In the genomic region with DNA sequence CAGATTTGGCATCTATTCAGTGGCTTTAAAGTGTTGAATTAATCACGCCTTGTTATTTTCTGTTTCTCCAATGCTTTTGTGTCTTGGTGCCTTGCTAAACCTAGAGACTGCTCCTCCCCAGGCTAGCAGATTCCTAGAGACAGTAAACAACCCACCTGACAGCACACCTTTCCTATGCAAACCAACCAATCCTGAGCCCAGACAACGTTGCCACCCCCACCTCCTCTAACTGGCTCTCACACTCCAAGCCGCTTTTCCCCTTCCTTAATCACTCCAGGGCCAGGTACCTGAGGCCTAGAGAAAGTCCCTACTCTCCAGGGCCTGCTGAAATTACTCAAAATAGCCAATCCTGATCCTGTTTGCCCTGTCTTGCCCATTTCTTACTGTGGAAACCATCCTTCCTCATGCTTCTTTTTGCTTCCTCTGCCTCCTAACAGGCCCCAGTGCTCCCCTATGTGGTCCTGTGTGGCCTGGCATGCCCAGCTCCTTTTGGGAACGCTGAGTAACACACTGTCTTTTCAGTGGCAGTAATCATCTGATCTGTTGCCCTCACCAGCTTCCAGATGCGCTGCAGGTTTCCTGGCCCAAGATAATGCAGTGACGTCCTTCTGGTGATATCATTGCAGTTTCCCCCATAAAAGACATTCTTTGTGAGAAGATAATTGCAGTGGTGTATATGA, we compare ENCODE assay signal across 19 cellular contexts. TPM values are rescaled to one million over a fixed set of nuclear protein-coding genes. Genes with fewer than 3 reads are reported as not detected.
DNase-seq lines count a peak whose midpoint lies in the region; ATAC-seq, FAIRE-seq and TF ChIP-seq lines count a peak whose summit lies in the region.
"Had no signal": no experiment of that assay in that cellular context is flagged by ENCODE, and none has a peak within 500 bp of the region (broad histone marks: within the 10 kb centered on the region; RNA-seq: fewer than 3 reads in every experiment).

No MANE protein-coding gene starts in this region.

- H2AK5ac ChIP-seq in H1 (ENCODE audit: low read depth, low read length) = no peak overlapping the region

- no peaks in the 10 kb centered on the region for H3K79me1 ChIP-seq in H1 (ENCODE audit: low read depth, low read length)

- H3K27me3 ChIP-seq in AG04450 (ENCODE audit: control insufficient read depth, insufficient read depth, low read length) (peaks cover 2% of the 10 kb centered on the region), Loucy (ENCODE audit: insufficient read depth, low read length, poor library complexity, severe bottlenecking) (no peaks in the 10 kb centered on the region), H1 (replicated peaks in 1 of 4; ENCODE audit: control insufficient read depth in 3 of 4, extremely low read depth in 1 of 4, insufficient read depth in 3 of 4, low read length in 3 of 4) (0 out of 7 replicates have a peak, but pooled peaks cover 0 to 2% (median 0%) of the 10 kb centered on the region in 4 experiments), keratinocyte (ENCODE audit: control insufficient read depth, extremely low read depth, insufficient read depth, low read length) (no peaks in the 10 kb centered on the region)

- DNase-seq in AG04450 (ENCODE audit: low read depth, low spot score) (no peak), H1 (ENCODE audit: low read depth in 1 of 2, low spot score in 2 of 2) (peak in 1 of 2 experiments; percentile 56), keratinocyte (ENCODE audit: low read depth, low spot score) (no peak), NCI-H2196 (lab: John Stamatoyannopoulos, UW; ENCODE audit: unreplicated experiment) (no peak)
- DNase-seq: activated CD4-positive, alpha-beta T cell treated with anti-CD3 and anti-CD28 coated beads for 1 hour; NCI-H2029 treated with DMSO at 0.1 percent for 48 hours; NCI-H446 had no signal

- no peaks in the 10 kb centered on the region for H3K9me3 ChIP-seq in AG04450 (ENCODE audit: control insufficient read depth, insufficient read depth, low read length)
- H3K9me3 ChIP-seq in Loucy (ENCODE audit: insufficient read depth, low read depth, low read length) = no peaks in the 10 kb centered on the region
- no peaks in the 10 kb centered on the region for H3K9me3 ChIP-seq in H1 (ENCODE audit: insufficient read depth in 2 of 2, low read depth in 1 of 2, low read length in 1 of 2)
- H3K9me3 ChIP-seq in keratinocyte (ENCODE audit: control insufficient read depth, low read depth, low read length) = no peaks in the 10 kb centered on the region

- TF ChIP-seq EP300 in H1 (IDR thresholded peaks at IDR 0.05; ENCODE audit: borderline replicate concordance in 1 of 2, low read depth in 2 of 2, low read length in 2 of 2) = no peak

- H3K23me2 ChIP-seq in H1 (ENCODE audit: low read depth, low read length) = no peaks in the 10 kb centered on the region

- H2AFZ ChIP-seq in Loucy (ENCODE audit: low read length) (no peak overlapping the region), H1 (ENCODE audit: low read length) (peak overlapping the region; percentile 84), keratinocyte (ENCODE audit: control insufficient read depth, low read length) (no peak overlapping the region)

- H2BK12ac ChIP-seq in H1 (ENCODE audit: low read depth, low read length) = peak overlapping the region; percentile 75

- H3K4me3 ChIP-seq in AG04450 (ENCODE audit: low read depth, low read length) = no peak overlapping the region
- no peak overlapping the region for H3K4me3 ChIP-seq in Loucy (ENCODE audit: low read length, poor library complexity, severe bottlenecking)
- no peak overlapping the region for H3K4me3 ChIP-seq in H1 (ENCODE audit: extremely low read depth in 1 of 4, insufficient read depth in 2 of 4, low read depth in 3 of 4, low read length in 4 of 4)
- no peak overlapping the region for H3K4me3 ChIP-seq in keratinocyte (ENCODE audit: control insufficient read depth in 2 of 3, extremely low read depth in 1 of 3, insufficient read depth in 2 of 3, low read depth in 1 of 3, low read length in 3 of 3)
- H3K4me3 ChIP-seq: lung had no signal

- 0 out of 2 replicates have a peak overlapping the region, but pooled peaks have one; percentile 84 for H2BK15ac ChIP-seq in H1 (ENCODE audit: low read length)

- H3K27ac ChIP-seq in AG04450 (ENCODE audit: low read depth, low read length) = no peak overlapping the region
- H3K27ac ChIP-seq in H1 (ENCODE audit: low read depth, low read length) = no peak overlapping the region; the same call in 1 of the 2 replicates
- peak overlapping the region; percentile 29 for H3K27ac ChIP-seq in keratinocyte (ENCODE audit: control insufficient read depth, insufficient read depth, low read length)
- H3K27ac ChIP-seq: C4-2B had no signal

- no peaks in the 10 kb centered on the region for H3K9me2 ChIP-seq in Loucy (replicated peaks; ENCODE audit: low read depth, low read length)

- H3K36me3 ChIP-seq in Loucy (ENCODE audit: insufficient read depth, low read length) (no peaks in the 10 kb centered on the region), H1 (ENCODE audit: control insufficient read depth in 2 of 4, insufficient read depth in 4 of 4, low read length in 3 of 4) (no peaks in the 10 kb centered on the region), keratinocyte (ENCODE audit: control insufficient read depth in 2 of 2, extremely low read depth in 1 of 2, insufficient read depth in 2 of 2, low read length in 2 of 2) (no peaks in the 10 kb centered on the region)

- peak overlapping the region; percentile 62; the same call in 1 of the 2 replicates for H4K8ac ChIP-seq in H1 (ENCODE audit: extremely low read depth, insufficient read depth, low read length)

- no peak for ATAC-seq in HG02763 (IDR thresholded peaks at IDR 0.05; ENCODE audit: unreplicated experiment)
- ATAC-seq in HG03280 (IDR thresholded peaks at IDR 0.05; ENCODE audit: unreplicated experiment) = no peak
- ATAC-seq in GM21528 (IDR thresholded peaks at IDR 0.05; ENCODE audit: low FRiP score, unreplicated experiment) = no peak

- H3K9ac ChIP-seq in Loucy (ENCODE audit: low read depth, low read length, poor library complexity, severe bottlenecking) (no peak overlapping the region), H1 (replicated peaks in 1 of 4; ENCODE audit: extremely low read depth in 1 of 4, low read depth in 3 of 4, low read length in 3 of 4) (0 out of 7 replicates have a peak overlapping the region, but pooled peaks of 1 of the 4 experiments have one; percentile 5), keratinocyte (ENCODE audit: control insufficient read depth, extremely low read depth, insufficient read depth, low read length) (no peak overlapping the region)

- CTCF ChIA-PET in AG04450 (lab: Charles Lee) = no interaction called here
- CTCF ChIA-PET in H1 (lab: Charles Lee; ENCODE audit: partially characterized antibody) = interaction anchor here (0.7 to 1.2 kb wide), 5 partner anchors 16 to 406 kb away, joined by 3 read pairs; no protein-coding TSS in a partner anchor

- peak; percentile 61 to 68 for TF ChIP-seq RAD21 in H1 (IDR thresholded peaks at IDR 0.05 in 1 of 2, conservative IDR thresholded peaks at IDR 0.05 in 1 of 2; ENCODE audit: low read depth in 2 of 2, low read length in 2 of 2)

- no peaks in the 10 kb centered on the region for H3K79me2 ChIP-seq in Loucy (ENCODE audit: insufficient read depth, low read length)
- no peaks in the 10 kb centered on the region for H3K79me2 ChIP-seq in H1 (ENCODE audit: control insufficient read depth in 1 of 2, insufficient read depth in 2 of 2, low read length in 2 of 2)
- H3K79me2 ChIP-seq in keratinocyte (ENCODE audit: control insufficient read depth, insufficient read depth, low read length) = no peaks in the 10 kb centered on the region

- dilution Hi-C loops in keratinocyte (cut with MboI; ENCODE audit: extremely low pct_ligation_motif_present, low sequenced_read_pairs) = no loop called here

- H4K20me1 ChIP-seq in Loucy (ENCODE audit: insufficient read depth, low read length, poor library complexity, severe bottlenecking) = no peaks in the 10 kb centered on the region
- no peaks in the 10 kb centered on the region for H4K20me1 ChIP-seq in H1 (replicated peaks in 1 of 2; ENCODE audit: control insufficient read depth in 1 of 2, insufficient read depth in 2 of 2, low read length in 2 of 2)
- H4K20me1 ChIP-seq in keratinocyte (ENCODE audit: control insufficient read depth, extremely low read depth, insufficient read depth, low read length) = no peaks in the 10 kb centered on the region

- no peak overlapping the region for H3K14ac ChIP-seq in H1 (ENCODE audit: insufficient read length)

- peak overlapping the region; percentile 13 for H4K91ac ChIP-seq in H1 (replicated peaks; ENCODE audit: insufficient read length, low read length)

- no peak overlapping the region for H3K4ac ChIP-seq in H1 (replicated peaks; ENCODE audit: insufficient read length, low read depth, low read length)

- H3K9me1 ChIP-seq in keratinocyte (ENCODE audit: control insufficient read depth, extremely low read depth, insufficient read depth, low read length) = no peaks in the 10 kb centered on the region

- peak overlapping the region; percentile 87 for H2BK5ac ChIP-seq in H1 (ENCODE audit: low read depth, low read length)

- H3K4me1 ChIP-seq in Loucy (ENCODE audit: insufficient read depth, low read length, poor library complexity, severe bottlenecking) = no peaks in the 10 kb centered on the region
- H3K4me1 ChIP-seq in H1 (replicated peaks in 1 of 4; ENCODE audit: control insufficient read depth in 3 of 4, insufficient read depth in 4 of 4, low read length in 3 of 4) = peaks cover 1 to 13% (median 2%) of the 10 kb centered on the region in 4 experiments; a peak in 3 of 7 replicates
- H3K4me1 ChIP-seq in keratinocyte (ENCODE audit: control insufficient read depth, extremely low read depth, insufficient read depth, low read length) = peaks cover 28% of the 10 kb centered on the region

- 0 out of 2 replicates have a peak, but pooled peaks have one; percentile 19 for TF ChIP-seq CTCF in AG04450 (IDR thresholded peaks at IDR 0.05; ENCODE audit: low read depth, low read length)
- TF ChIP-seq CTCF in Loucy (conservative IDR thresholded peaks at IDR 0.05; ENCODE audit: low read length) = 0 out of 2 replicates have a peak, but pooled peaks have one; percentile 8
- TF ChIP-seq CTCF in H1 (IDR thresholded peaks at IDR 0.05; ENCODE audit: control extremely low read depth in 1 of 3, insufficient read depth in 1 of 3, low read depth in 1 of 3, low read length in 3 of 3) = peak; percentile 42 to 55 (median 53)
- peak in 1 of 3 experiments; percentile 27 for TF ChIP-seq CTCF in keratinocyte (optimal IDR thresholded peaks at IDR 0.05 in 1 of 3, IDR thresholded peaks at IDR 0.05 in 1 of 3, conservative IDR thresholded peaks at IDR 0.05 in 1 of 3; ENCODE audit: extremely low read depth in 1 of 3, insufficient read depth in 2 of 3, low read length in 3 of 3)

- peak; percentile 93 for FAIRE-seq in H1 (lab: Jason Lieb, UNC)
- peak; percentile 41 for FAIRE-seq in keratinocyte (lab: Jason Lieb, UNC)
- FAIRE-seq: astrocyte, D721Med, H54, RCC 7860, urothelium cell line had no signal

- 54% methylated on average over 6 of the region's 6 CpGs; no CpG with 5 or more reads in 1 of the 2 experiments for WGBS in H1 (ENCODE audit: extremely low coverage in 1 of 2, insufficient coverage in 1 of 2, insufficient read length in 1 of 2, insufficient replicate concordance in 2 of 2, low coverage in 1 of 2, low lambda C conversion rate in 2 of 2, missing lambda C conversion rate in 1 of 2), 2 experiments

- no peak overlapping the region for H4K5ac ChIP-seq in H1 (ENCODE audit: insufficient read length, low read depth, low read length)

- H3K18ac ChIP-seq in H1 (ENCODE audit: extremely low read depth, low read length) = no peak overlapping the region; the same call in 1 of the 2 replicates

- no peak overlapping the region for H3K56ac ChIP-seq in H1 (replicated peaks; ENCODE audit: insufficient read length, low read depth, low read length)

- TF ChIP-seq POLR2A in H1 (IDR thresholded peaks at IDR 0.05; ENCODE audit: control extremely low read depth in 1 of 2, low read depth in 2 of 2, low read length in 2 of 2) = no peak

- POLR2A ChIA-PET in AG04450 (lab: Yijun Ruan, JAX) (no interaction called here), H1 (lab: Charles Lee; ENCODE audit: partially characterized antibody) (no interaction called here)

- H2BK20ac ChIP-seq in H1 (ENCODE audit: low read length) = no peak overlapping the region; the same call in 1 of the 2 replicates

- H3K23ac ChIP-seq in H1 (ENCODE audit: insufficient read length) = no peak overlapping the region

- H3K4me2 ChIP-seq in Loucy (ENCODE audit: low read depth, low read length, poor library complexity, severe bottlenecking) (no peak overlapping the region), H1 (ENCODE audit: insufficient read depth in 1 of 2, low read depth in 2 of 2, low read length in 2 of 2) (no peak overlapping the region; a peak in 1 of 4 replicates), keratinocyte (ENCODE audit: control insufficient read depth, extremely low read depth, insufficient read depth, low read depth, low read length) (no peak overlapping the region)

- H3F3A ChIP-seq in Loucy (ENCODE audit: low read depth) = no peaks in the 10 kb centered on the region

- H2BK120ac ChIP-seq in H1 (replicated peaks; ENCODE audit: low read depth, low read length) = no peak overlapping the region

RNA-seq across cellular contexts. Expression of a gene that starts 53.4 kb away (rescaled TPM):
- polyA plus RNA-seq in AG04450 (2011; rRNA removed) = 6.4 and 7.6 TPM in 2 replicates
- polyA minus RNA-seq in AG04450 (2011; rRNA and poly(A)+ RNA removed) = 5.6 and 7.1 TPM in 2 replicates
- 5.1 and 5.7 TPM in 2 replicates for total RNA-seq in H1 (2021; fragmentation: NEBNext Ultra II Directional; extraction: Animal tissue kit (Norgen Biotek cat#: 25700))
- 2.8 and 3.3 TPM in 2 replicates for polyA plus RNA-seq in H1 (2011; rRNA removed)
- polyA plus RNA-seq in H1 (2011; cell fraction: cytosol; rRNA removed) = 3.7 TPM
- 3.1 TPM for polyA plus RNA-seq in H1 (2011; cell fraction: nucleus; rRNA removed)
- polyA plus RNA-seq in H1 (2012, experiment 1 of 2) = 2.7 to 3.3 TPM (median 2.9 TPM) in 4 replicates
- polyA plus RNA-seq in H1 (2012, experiment 2 of 2) = 2.8 TPM
- polyA plus RNA-seq in H1 (2013, experiment 1 of 2) = 1.7 TPM
- polyA plus RNA-seq in H1 (2013, experiment 2 of 2) = 1.4 TPM
- polyA minus RNA-seq in H1 (2011; rRNA and poly(A)+ RNA removed) = 1.4 TPM in 2 replicates
- 8.0 TPM for polyA minus RNA-seq in H1 (2011; cell fraction: cytosol; rRNA and poly(A)+ RNA removed)
- 6.8 TPM for polyA minus RNA-seq in H1 (2011; cell fraction: nucleus; rRNA and poly(A)+ RNA removed)
- polyA plus RNA-seq in keratinocyte = 0.56 to 1.1 TPM (median 0.75 TPM) in 3 replicates
- polyA plus RNA-seq in keratinocyte (2011; ENCODE audit: low read depth) = 0.42 TPM
- polyA plus RNA-seq in keratinocyte (2011; cell fraction: cytosol; rRNA removed) = 0.38 and 0.55 TPM in 2 replicates
- polyA plus RNA-seq in keratinocyte (2011; cell fraction: nucleus; rRNA removed) = 1.2 TPM in 2 replicates
- polyA plus RNA-seq in keratinocyte (2012; ENCODE audit: low replicate concordance) = 0.91 and 0.99 TPM in 2 replicates
- polyA minus RNA-seq in keratinocyte = 0.13 to 0.46 TPM (median 0.35 TPM) in 3 replicates
- polyA minus RNA-seq in keratinocyte (2011; cell fraction: cytosol; rRNA and poly(A)+ RNA removed) = 3.6 TPM
- polyA minus RNA-seq in keratinocyte (2011; cell fraction: nucleus; rRNA and poly(A)+ RNA removed) = 1.9 and 2.2 TPM in 2 replicates
- total RNA-seq: G401 had no signal
